Comparison of ENCODE assay signal across 14 cellular contexts in genomic region chr4:138892483-138893386, GRCh38.
DNase-seq lines count a peak whose midpoint lies in the region; ATAC-seq and TF ChIP-seq lines count a peak whose summit lies in the region.
"Had no signal": no experiment of that assay in that cellular context is flagged by ENCODE, and none has a peak within 500 bp of the region (broad histone marks: within the 10 kb centered on the region; RNA-seq: fewer than 3 reads in every experiment).

No MANE protein-coding gene starts in this region.

- peaks cover 2% of the 10 kb centered on the region; the same call in 1 of the 2 replicates for H3K4me1 ChIP-seq in IMR-90 (ENCODE audit: control insufficient read depth, insufficient read depth, low read length)
- peaks cover 5 to 6% of the 10 kb centered on the region in 2 donors for H3K4me1 ChIP-seq in neuronal stem cell (ENCODE audit: control insufficient read depth in 2 of 2, insufficient read depth in 1 of 2, low read depth in 1 of 2, low read length in 2 of 2)
- no peaks in the 10 kb centered on the region for H3K4me1 ChIP-seq in body of pancreas
- H3K4me1 ChIP-seq: right lobe of liver had no signal

- H4K8ac ChIP-seq in IMR-90 (ENCODE audit: low read depth in 2 of 2, low read length in 2 of 2) = no peak overlapping the region
- no peak overlapping the region for H4K8ac ChIP-seq in neuronal stem cell (ENCODE audit: low read depth, low read length)

- H2AFZ ChIP-seq in IMR-90 (replicated peaks; ENCODE audit: low read length, poor library complexity) (no peak overlapping the region), neuronal stem cell (ENCODE audit: low read length) (no peak overlapping the region)

- H3K79me1 ChIP-seq in IMR-90 (ENCODE audit: low read depth in 1 of 2, low read length in 2 of 2) (no peaks in the 10 kb centered on the region), neuronal stem cell (ENCODE audit: low read depth, low read length) (no peaks in the 10 kb centered on the region)

- no peak overlapping the region for H2BK15ac ChIP-seq in IMR-90 (ENCODE audit: low read depth, low read length)
- H2BK15ac ChIP-seq in neuronal stem cell (ENCODE audit: low read length) = no peak overlapping the region

- ATAC-seq in GM18505 (IDR thresholded peaks at IDR 0.05; ENCODE audit: unreplicated experiment) = peak; percentile 56
- ATAC-seq in GM21367 (IDR thresholded peaks at IDR 0.05; ENCODE audit: unreplicated experiment) = peak; percentile 67
- no peak for ATAC-seq in IMR-90 (ENCODE audit: low read depth)
- ATAC-seq in body of pancreas = no peak
- ATAC-seq: right lobe of liver had no signal

- H3K27ac ChIP-seq in IMR-90 (ENCODE audit: insufficient read depth, low read length) (no peak overlapping the region), neuronal stem cell (replicated peaks; ENCODE audit: low read length) (no peak overlapping the region), body of pancreas (no peak overlapping the region)
- H3K27ac ChIP-seq: right lobe of liver, SJCRH30, tibial artery had no signal

- POLR2A ChIA-PET in IMR-90 (lab: Charles Lee; ENCODE audit: unreplicated experiment) = no interaction called here

- intact Hi-C loops in IMR-90 (cut with micrococcal nuclease) (no loop called here), body of pancreas (cut with DNase I) (no loop called here)

- TF ChIP-seq RAD21 in IMR-90 (IDR thresholded peaks at IDR 0.05; ENCODE audit: low read length) = no peak

- H2BK5ac ChIP-seq in IMR-90 (ENCODE audit: low read depth, low read length, poor library complexity, severe bottlenecking) (no peak overlapping the region), neuronal stem cell (ENCODE audit: low read length) (no peak overlapping the region)

- H3K23ac ChIP-seq in IMR-90 (ENCODE audit: low read depth, low read length) (no peak overlapping the region), neuronal stem cell (ENCODE audit: low read depth, low read length, poor library complexity) (no peak overlapping the region)

- H4K20me1 ChIP-seq in IMR-90 (ENCODE audit: insufficient read depth, low read length) = no peaks in the 10 kb centered on the region

- H3K9ac ChIP-seq in IMR-90 (ENCODE audit: low read depth, low read length) (no peak overlapping the region), neuronal stem cell (ENCODE audit: low read depth, low read length, poor library complexity) (no peak overlapping the region)

- no peak overlapping the region for H4K91ac ChIP-seq in IMR-90 (ENCODE audit: insufficient read depth, low read depth, low read length)
- H4K91ac ChIP-seq in neuronal stem cell (ENCODE audit: low read depth, low read length, poor library complexity) = no peak overlapping the region

- H3K36me3 ChIP-seq in IMR-90 (ENCODE audit: control insufficient read depth, insufficient read depth, low read length) (no peaks in the 10 kb centered on the region), neuronal stem cell (replicated peaks in 1 of 2; ENCODE audit: control insufficient read depth in 2 of 2, insufficient read depth in 2 of 2, low read length in 2 of 2) (no peaks in the 10 kb centered on the region), body of pancreas (replicated peaks in 1 of 2; ENCODE audit: insufficient read depth in 1 of 2, low read depth in 2 of 2) (no peaks in the 10 kb centered on the region)
- H3K36me3 ChIP-seq: right lobe of liver, SJCRH30, tibial artery, WERI-Rb-1 had no signal

- 100% methylated on average over 3 of the region's 13 CpGs; no CpG with 5 or more reads in 1 of the 2 experiments for WGBS in IMR-90 (ENCODE audit: extremely low coverage in 2 of 2, insufficient read length in 1 of 2), 2 experiments
- WGBS in neuronal stem cell (ENCODE audit: extremely low coverage in 2 of 2, insufficient read length in 2 of 2, insufficient replicate concordance in 1 of 2), 2 donors = no CpG with 5 or more reads among the region's 13 CpGs
- 88 to 91% methylated on average over 13 of the region's 13 CpGs for WGBS in body of pancreas, 2 donors

- TF ChIP-seq CTCF in IMR-90 (conservative IDR thresholded peaks at IDR 0.05; ENCODE audit: low read depth, low read length) (no peak), fibroblast of mammary gland (conservative IDR thresholded peaks at IDR 0.05; ENCODE audit: control insufficient read depth, insufficient read depth, low read depth, low read length) (no peak), body of pancreas (IDR thresholded peaks at IDR 0.05) (no peak)

- H3K4ac ChIP-seq in IMR-90 (ENCODE audit: low read depth, low read length) (no peak overlapping the region), neuronal stem cell (ENCODE audit: low read length) (no peak overlapping the region)

- CTCF ChIA-PET in IMR-90 (lab: Yijun Ruan, JAX) = no interaction called here

- peak; percentile 35 for DNase-seq in IMR-90
- DNase-seq in fibroblast of mammary gland (ENCODE audit: low read depth) = peak; percentile 6
- DNase-seq in neuronal stem cell (ENCODE audit: low spot score) = no peak
- DNase-seq in stimulated activated naive CD4-positive, alpha-beta T cell treated with Interleukin-2 at 50 U/mL for 16 hours (lab: John Stamatoyannopoulos, UW) = no peak
- DNase-seq in body of pancreas = no peak
- DNase-seq: activated naive CD4-positive, alpha-beta T cell; naive B cell; NCI-H526; right lobe of liver; SJCRH30; tibial artery; WERI-Rb-1 had no signal

- H2AK5ac ChIP-seq in IMR-90 (ENCODE audit: low read depth, low read length) (no peak overlapping the region), neuronal stem cell (ENCODE audit: low read depth, low read length) (no peak overlapping the region)

- no peak overlapping the region for H2BK20ac ChIP-seq in IMR-90 (ENCODE audit: low read depth, low read length)

- H2BK120ac ChIP-seq in IMR-90 (ENCODE audit: low read depth, low read length) (no peak overlapping the region), neuronal stem cell (ENCODE audit: low read depth, low read length) (no peak overlapping the region)

- H3K4me2 ChIP-seq in IMR-90 (ENCODE audit: low read depth, low read length) (no peak overlapping the region), neuronal stem cell (ENCODE audit: insufficient read depth, low read length, poor library complexity, severe bottlenecking) (no peak overlapping the region)

- no peak overlapping the region for H3K18ac ChIP-seq in IMR-90 (ENCODE audit: low read depth, low read length)
- no peak overlapping the region for H3K18ac ChIP-seq in neuronal stem cell (ENCODE audit: low read length)

- dilution Hi-C loops in IMR-90 (cut with HindIII; ENCODE audit: low sequenced_read_pairs, unreplicated experiment) = no loop called here

- H2BK12ac ChIP-seq in neuronal stem cell (ENCODE audit: low read length) = no peak overlapping the region

- H3K4me3 ChIP-seq in IMR-90 (ENCODE audit: insufficient read depth, low read depth, low read length) = no peak overlapping the region
- H3K4me3 ChIP-seq in fibroblast of mammary gland (ENCODE audit: control insufficient read depth, low read depth, low read length) = no peak overlapping the region
- H3K4me3 ChIP-seq in neuronal stem cell (ENCODE audit: low read length in 2 of 2) = no peak overlapping the region
- no peak overlapping the region for H3K4me3 ChIP-seq in body of pancreas
- H3K4me3 ChIP-seq: right lobe of liver, SJCRH30, tibial artery had no signal

- no TSS peak for BruUV-seq in IMR-90 (replicated peaks; lab: Mats Ljungman, UMichigan)

- in situ Hi-C loops in IMR-90 (cut with MboI; ENCODE audit: low sequenced_read_pairs) = no loop called here

- no peak overlapping the region for H4K5ac ChIP-seq in IMR-90 (ENCODE audit: low read depth, low read length)

- no peak overlapping the region for H2AK9ac ChIP-seq in IMR-90 (replicated peaks; ENCODE audit: low read depth, low read length, poor library complexity)

- H3K9me3 ChIP-seq in IMR-90 (ENCODE audit: control insufficient read depth, insufficient read depth, low read length) = no peaks in the 10 kb centered on the region
- H3K9me3 ChIP-seq in neuronal stem cell (replicated peaks in 1 of 2; ENCODE audit: control insufficient read depth in 2 of 2, insufficient read depth in 1 of 2, low read depth in 1 of 2, low read length in 2 of 2) = no peaks in the 10 kb centered on the region
- H3K9me3 ChIP-seq in body of pancreas = no peaks in the 10 kb centered on the region
- H3K9me3 ChIP-seq: right lobe of liver, SJCRH30, tibial artery had no signal

- H3K14ac ChIP-seq in IMR-90 (replicated peaks; ENCODE audit: low read depth, low read length) (no peak overlapping the region), neuronal stem cell (ENCODE audit: low read length) (no peak overlapping the region)

- no peaks in the 10 kb centered on the region for H3K27me3 ChIP-seq in IMR-90 (ENCODE audit: control insufficient read depth, insufficient read depth, low read length)
- H3K27me3 ChIP-seq in neuronal stem cell (ENCODE audit: control insufficient read depth in 3 of 3, insufficient read depth in 3 of 3, low read depth in 1 of 3, low read length in 3 of 3) = peaks cover 0 to 2% (median 0%) of the 10 kb centered on the region in 3 experiments
- no peaks in the 10 kb centered on the region for H3K27me3 ChIP-seq in body of pancreas
- H3K27me3 ChIP-seq: right lobe of liver, SJCRH30, tibial artery had no signal

- TF ChIP-seq POLR2A in GM18505 (IDR thresholded peaks at IDR 0.05; ENCODE audit: borderline replicate concordance, extremely low read depth, insufficient read depth, insufficient read length) = no peak
- no peak for TF ChIP-seq POLR2A in IMR-90 (IDR thresholded peaks at IDR 0.05; ENCODE audit: low read depth, low read length)
- no peak for TF ChIP-seq POLR2A in body of pancreas (IDR thresholded peaks at IDR 0.05)

- no peaks in the 10 kb centered on the region for H3K9me1 ChIP-seq in IMR-90 (ENCODE audit: insufficient read depth, low read length)

- H3K56ac ChIP-seq in IMR-90 (ENCODE audit: extremely low read depth, insufficient read depth, low read length) = no peak overlapping the region

TF ChIP-seq in IMR-90, 13 proteins besides CTCF, POLR2A, EP300 and RAD21 (continues in another document):
- TF ChIP-seq MXI1 (IDR thresholded peaks at IDR 0.05; ENCODE audit: borderline replicate concordance, low read depth, low read length) = no peak
- TF ChIP-seq CEBPB (IDR thresholded peaks at IDR 0.05; ENCODE audit: low read depth, low read length) = no peak
- TF ChIP-seq BHLHE40 (IDR thresholded peaks at IDR 0.05; ENCODE audit: low read depth, low read length) = no peak
- TF ChIP-seq NFE2L2 (IDR thresholded peaks at IDR 0.05; ENCODE audit: low read depth, low read length) = no peak
- TF ChIP-seq CHD1 (IDR thresholded peaks at IDR 0.05; ENCODE audit: low read depth, low read length) = no peak
- no peak for TF ChIP-seq USF2 (IDR thresholded peaks at IDR 0.05; ENCODE audit: low read depth, low read length)
- TF ChIP-seq FOS (IDR thresholded peaks at IDR 0.05; ENCODE audit: low read depth, low read length) = no peak
- no peak for TF ChIP-seq RCOR1 (IDR thresholded peaks at IDR 0.05; ENCODE audit: insufficient replicate concordance, low read length)

Comparison
In these comparisons a context has a peak if more than half of its experiments do, and no peak if none do; other contexts are left out.
1. ATAC-seq: peak in GM18505 (single experiment) and GM21367 (single experiment); none in IMR-90 (single experiment) and body of pancreas (single experiment).
2. DNase-seq: peak in IMR-90 (single experiment) and fibroblast of mammary gland (single experiment); none in neuronal stem cell (single experiment), stimulated activated naive CD4-positive, alpha-beta T cell treated with Interleukin-2 at 50 U/mL for 16 hours (single experiment) and body of pancreas (0 of 4).